In the genomic region with DNA sequence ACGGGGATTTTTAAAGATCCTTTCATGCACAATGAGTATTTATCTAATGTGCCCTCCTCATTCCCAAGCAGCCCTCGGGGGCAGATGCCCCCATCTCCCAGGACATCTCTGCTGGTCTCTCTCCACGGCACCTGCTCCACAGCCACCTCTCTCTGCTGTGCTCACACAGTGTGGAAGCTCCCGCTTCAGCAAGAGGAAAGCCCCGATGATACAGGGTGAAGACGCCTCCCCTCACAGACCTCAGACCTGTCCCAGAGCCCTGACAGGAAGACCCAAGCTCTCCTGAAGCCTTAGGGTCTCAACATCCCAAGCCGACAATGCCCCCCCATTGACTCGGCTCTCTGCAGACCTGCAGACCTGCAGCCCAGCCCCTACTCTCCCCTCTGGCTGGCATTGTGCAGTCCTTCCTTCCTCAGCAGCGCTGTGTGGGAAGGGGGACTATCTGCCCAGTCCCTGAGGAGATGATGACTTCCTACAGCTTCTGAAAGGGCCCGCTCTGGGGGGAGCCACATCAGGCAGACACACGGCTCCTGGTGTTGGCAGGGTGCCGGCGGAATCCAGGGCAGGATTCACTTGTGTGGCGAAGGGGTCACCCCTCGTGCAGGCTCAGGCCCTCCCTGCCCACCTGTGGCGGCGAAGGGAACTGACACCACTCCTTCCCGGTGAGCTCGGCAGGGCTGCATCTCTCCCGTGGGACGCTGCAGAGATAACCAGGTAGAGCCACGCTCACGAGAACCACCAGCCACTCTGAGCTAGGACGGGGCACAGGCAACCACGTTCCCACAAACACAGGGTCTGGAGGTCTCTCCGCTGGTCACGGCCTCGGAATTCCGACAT, we compare ENCODE assay signal across 22 cellular contexts.
DNase-seq lines count a peak whose midpoint lies in the region; ATAC-seq, FAIRE-seq and TF ChIP-seq lines count a peak whose summit lies in the region.
"Had no signal": no experiment of that assay in that cellular context is flagged by ENCODE, and none has a peak within 500 bp of the region (broad histone marks: within the 10 kb centered on the region; RNA-seq: fewer than 3 reads in every experiment).

No MANE protein-coding gene starts in this region.

- ATAC-seq in HepG2 (peak; percentile 11; the same call in 2 of the 3 replicates), right lobe of liver (no peak), gastroesophageal sphincter (peak; percentile 19)
- peak; percentile 25 for ATAC-seq in stimulated activated effector memory CD8-positive, alpha-beta T cell treated with anti-CD3 and anti-CD28 coated beads, Interleukin-12 subunit alpha, Interleukin-12 subunit beta, amount 100 ng/mL, for 72 hours
- ATAC-seq: HCT116, T-helper 17 cell had no signal

- H3K27me3 ChIP-seq in HepG2 (ENCODE audit: control insufficient read depth in 1 of 2, insufficient read depth in 2 of 2, low read length in 2 of 2), result no peaks in the 10 kb centered on the region
- no peaks in the 10 kb centered on the region for H3K27me3 ChIP-seq in right lobe of liver
- no peaks in the 10 kb centered on the region for H3K27me3 ChIP-seq in OCI-LY1 (ENCODE audit: insufficient read depth, low read length)
- H3K27me3 ChIP-seq in gastroesophageal sphincter, result peaks cover 53% of the 10 kb centered on the region
- H3K27me3 ChIP-seq in ovary, result no peaks in the 10 kb centered on the region

- peaks cover 9% of the 10 kb centered on the region for H3K79me2 ChIP-seq in HepG2 (ENCODE audit: insufficient read depth, low read length)
- H3K79me2 ChIP-seq in OCI-LY1 (ENCODE audit: insufficient read depth, low read length), result no peaks in the 10 kb centered on the region

- TF ChIP-seq POLR2A in HepG2 (IDR thresholded peaks at IDR 0.05; ENCODE audit: insufficient read depth in 1 of 2, low read depth in 2 of 2, low read length in 2 of 2) (no peak), right lobe of liver (IDR thresholded peaks at IDR 0.05) (no peak), gastroesophageal sphincter (IDR thresholded peaks at IDR 0.05) (no peak), ovary (IDR thresholded peaks at IDR 0.05) (no peak)

- no peak overlapping the region for H3K4me2 ChIP-seq in HepG2 (ENCODE audit: low read depth, low read length)
- H3K4me2 ChIP-seq in OCI-LY1 (ENCODE audit: low read length), result no peak overlapping the region; the same call in 1 of the 2 replicates

- H3K9me3 ChIP-seq in HepG2 (ENCODE audit: low read length), result no peaks in the 10 kb centered on the region
- no peaks in the 10 kb centered on the region for H3K9me3 ChIP-seq in right lobe of liver
- 0 out of 2 replicates have a peak, but pooled peaks cover 5% of the 10 kb centered on the region for H3K9me3 ChIP-seq in OCI-LY1 (ENCODE audit: low read length)
- no peaks in the 10 kb centered on the region for H3K9me3 ChIP-seq in gastroesophageal sphincter
- H3K9me3 ChIP-seq in ovary, result no peaks in the 10 kb centered on the region
- H3K9me3 ChIP-seq: SJCRH30 had no signal

- H3K36me3 Mint-ChIP-seq in stimulated activated effector memory CD8-positive, alpha-beta T cell treated with anti-CD3 and anti-CD28 coated beads, Interleukin-12 subunit alpha, Interleukin-12 subunit beta, amount 100 ng/mL, for 72 hours, result no peaks in the 10 kb centered on the region
- H3K36me3 Mint-ChIP-seq: CD14-positive monocyte, IgD-negative memory B cell had no signal

- no TSS peak for BruUV-seq in HepG2 (replicated peaks; lab: Mats Ljungman, UMichigan)

- H3K4me1 Mint-ChIP-seq in stimulated activated effector memory CD8-positive, alpha-beta T cell treated with anti-CD3 and anti-CD28 coated beads, Interleukin-12 subunit alpha, Interleukin-12 subunit beta, amount 100 ng/mL, for 72 hours, result no peaks in the 10 kb centered on the region
- H3K4me1 Mint-ChIP-seq: CD14-positive monocyte, T-helper 17 cell had no signal

- H3K9ac ChIP-seq in HepG2 (ENCODE audit: insufficient read depth, low read depth, low read length) (no peak overlapping the region), OCI-LY1 (ENCODE audit: low read length) (no peak overlapping the region; the same call in 1 of the 2 replicates)

- peaks cover 80% of the 10 kb centered on the region for H4K20me1 ChIP-seq in HepG2 (ENCODE audit: insufficient read depth, low read length)
- H4K20me1 ChIP-seq in OCI-LY1 (ENCODE audit: insufficient read depth, low read length), result no peaks in the 10 kb centered on the region

- WGBS in HepG2 (ENCODE audit: low lambda C conversion rate), result 86% methylated on average over 12 of the region's 29 CpGs
- 78% methylated on average over 7 of the region's 29 CpGs for WGBS in right lobe of liver (ENCODE audit: insufficient coverage, low coverage, low lambda C conversion rate, missing lambda C conversion rate)
- 81 to 83% methylated on average over 7 to 10 of the region's 29 CpGs for WGBS in gastroesophageal sphincter (ENCODE audit: low coverage in 1 of 2), 2 donors
- 80 to 83% (median 82%) methylated on average over 27 to 29 of the region's 29 CpGs for WGBS in ovary, 3 donors

- H3F3A ChIP-seq in OCI-LY1 (ENCODE audit: insufficient read depth, low read length), result no peaks in the 10 kb centered on the region

- H3K27ac ChIP-seq in HepG2 (ENCODE audit: extremely low read length, insufficient read depth, low read length) (no peak overlapping the region), right lobe of liver (no peak overlapping the region), OCI-LY1 (ENCODE audit: low read depth, low read length, poor library complexity, severe bottlenecking) (peak overlapping the region; percentile 98), gastroesophageal sphincter (no peak overlapping the region), ovary (no peak overlapping the region)
- H3K27ac ChIP-seq: SJCRH30 had no signal

- in situ Hi-C loops in HepG2 (cut with HindIII; ENCODE audit: extremely low pct_ligation_motif_present, low pct_unique_long_range_greater_than_20kb), result no loop called here

- TF ChIP-seq CTCF in HepG2 (CRISPR knock-in tag; IDR thresholded peaks at IDR 0.05) (no peak), right lobe of liver (IDR thresholded peaks at IDR 0.05) (no peak), OCI-LY1 (IDR thresholded peaks at IDR 0.05; ENCODE audit: low read length) (peak; percentile 11; the same call in 1 of the 2 replicates), gastroesophageal sphincter (IDR thresholded peaks at IDR 0.05) (no peak), ovary (IDR thresholded peaks at IDR 0.05) (no peak)

- H2AFZ ChIP-seq in HepG2 (ENCODE audit: low read length) (no peak overlapping the region), OCI-LY1 (ENCODE audit: low read length) (no peak overlapping the region)

- H3K4me3 Mint-ChIP-seq in stimulated activated effector memory CD8-positive, alpha-beta T cell treated with anti-CD3 and anti-CD28 coated beads, Interleukin-12 subunit alpha, Interleukin-12 subunit beta, amount 100 ng/mL, for 72 hours, result no peak overlapping the region
- H3K4me3 Mint-ChIP-seq: CD14-positive monocyte, IgD-negative memory B cell, T-helper 17 cell had no signal

- H3K9me3 Mint-ChIP-seq in stimulated activated effector memory CD8-positive, alpha-beta T cell treated with anti-CD3 and anti-CD28 coated beads, Interleukin-12 subunit alpha, Interleukin-12 subunit beta, amount 100 ng/mL, for 72 hours, result no peaks in the 10 kb centered on the region
- H3K9me3 Mint-ChIP-seq: IgD-negative memory B cell had no signal

- CTCF ChIA-PET in HepG2 (lab: Yijun Ruan, JAX; ENCODE audit: low intra/inter-chr PET ratio, low total read pairs), result no interaction called here

- no peak for TF ChIP-seq EP300 in HepG2 (IDR thresholded peaks at IDR 0.05; ENCODE audit: low read depth in 2 of 2, low read length in 2 of 2)
- TF ChIP-seq EP300 in HepG2 (CRISPR knock-in tag; IDR thresholded peaks at IDR 0.05; ENCODE audit: borderline replicate concordance), result no peak
- no peak for TF ChIP-seq EP300 in gastroesophageal sphincter (IDR thresholded peaks at IDR 0.05)
- TF ChIP-seq EP300 in ovary (IDR thresholded peaks at IDR 0.05), result no peak

- H3K4me1 ChIP-seq in HepG2 (ENCODE audit: insufficient read depth, low read length), result peaks cover 52% of the 10 kb centered on the region
- no peaks in the 10 kb centered on the region for H3K4me1 ChIP-seq in right lobe of liver
- peaks cover 56% of the 10 kb centered on the region for H3K4me1 ChIP-seq in OCI-LY1 (ENCODE audit: insufficient read depth, low read length, severe bottlenecking)
- no peaks in the 10 kb centered on the region for H3K4me1 ChIP-seq in gastroesophageal sphincter
- no peaks in the 10 kb centered on the region for H3K4me1 ChIP-seq in ovary (ENCODE audit: insufficient read depth)
- H3K4me1 ChIP-seq: SJCRH30 had no signal

- TF ChIP-seq RAD21 in HepG2 (CRISPR knock-in tag; IDR thresholded peaks at IDR 0.05), result no peak

- no peak overlapping the region for H3K4me3 ChIP-seq in HepG2 (replicated peaks in 1 of 3; ENCODE audit: insufficient read depth in 1 of 3, low read depth in 2 of 3, low read length in 3 of 3)
- no peak overlapping the region for H3K4me3 ChIP-seq in right lobe of liver
- no peak overlapping the region for H3K4me3 ChIP-seq in OCI-LY1 (ENCODE audit: low read depth, low read length, poor library complexity, severe bottlenecking)
- no peak overlapping the region for H3K4me3 ChIP-seq in gastroesophageal sphincter
- H3K4me3 ChIP-seq in ovary, result no peak overlapping the region
- H3K4me3 ChIP-seq: SJCRH30 had no signal

- DNase-seq in HepG2 (ENCODE audit: low spot score), result no peak
- DNase-seq in right lobe of liver, result no peak
- DNase-seq in stimulated activated effector memory CD8-positive, alpha-beta T cell treated with anti-CD3 and anti-CD28 coated beads, Interleukin-12 subunit alpha, Interleukin-12 subunit beta, amount 100 ng/mL, for 72 hours (ENCODE audit: low spot score in 2 of 2), result no peak
- no peak for DNase-seq in occipital lobe (lab: John Stamatoyannopoulos, UW)
- no peak for DNase-seq in SIG-M5 treated with dmso at 0.1 percent for 504 hours (lab: John Stamatoyannopoulos, UW; ENCODE audit: unreplicated experiment)
- DNase-seq in ovary, result no peak
- DNase-seq: DMS 273 treated with DMSO at 0.1 percent for 48 hours, GDM1, MM.1S, NCI-H1105, NCI-H1694, NCI-H446, NCI-H526 treated with DMSO at 0.1 percent for 48 hours, RPMI8226, SJCRH30, T-helper 17 cell had no signal

- H3K9me2 ChIP-seq in OCI-LY1 (ENCODE audit: low read depth, low read length), result no peaks in the 10 kb centered on the region

- POLR2A ChIA-PET in HepG2 (lab: Yijun Ruan, JAX), result interaction anchor here (0.6 to 1.7 kb wide), 2 partner anchors 56 to 58 kb away, joined by 3 to 4 read pairs; no protein-coding TSS in a partner anchor

- no peak for FAIRE-seq in HepG2 (lab: Jason Lieb, UNC)
- FAIRE-seq: HTR-8/SVneo had no signal

- H3K36me3 ChIP-seq in HepG2 (replicated peaks in 1 of 2; ENCODE audit: control insufficient read depth in 1 of 2, insufficient read depth in 2 of 2, low read length in 2 of 2) (peaks cover 5 to 12% of the 10 kb centered on the region in 2 experiments; a peak in 4 of 5 replicates), right lobe of liver (no peaks in the 10 kb centered on the region), OCI-LY1 (ENCODE audit: insufficient read depth, low read length) (no peaks in the 10 kb centered on the region; the same call in 1 of the 2 replicates), gastroesophageal sphincter (no peaks in the 10 kb centered on the region), ovary (no peaks in the 10 kb centered on the region)
- H3K36me3 ChIP-seq: SJCRH30 had no signal

- H3K27ac Mint-ChIP-seq in stimulated activated effector memory CD8-positive, alpha-beta T cell treated with anti-CD3 and anti-CD28 coated beads, Interleukin-12 subunit alpha, Interleukin-12 subunit beta, amount 100 ng/mL, for 72 hours, result no peak overlapping the region
- H3K27ac Mint-ChIP-seq: IgD-negative memory B cell, T-helper 17 cell had no signal

- intact Hi-C loops in HepG2 (cut with micrococcal nuclease; ENCODE audit: unreplicated experiment) (no loop called here), right lobe of liver (cut with DNase I) (no loop called here), ovary (cut with DNase I) (no loop called here)

Comparison
In these comparisons a context has a peak if more than half of its experiments do, and no peak if none do; other contexts are left out.
1. ATAC-seq: peak in HepG2 (single experiment), gastroesophageal sphincter (single experiment) and stimulated activated effector memory CD8-positive, alpha-beta T cell treated with anti-CD3 and anti-CD28 coated beads, Interleukin-12 subunit alpha, Interleukin-12 subunit beta, amount 100 ng/mL, for 72 hours (single experiment); none in right lobe of liver (0 of 4).